9 cellular contexts compared by ENCODE assay signal in the genomic region with DNA sequence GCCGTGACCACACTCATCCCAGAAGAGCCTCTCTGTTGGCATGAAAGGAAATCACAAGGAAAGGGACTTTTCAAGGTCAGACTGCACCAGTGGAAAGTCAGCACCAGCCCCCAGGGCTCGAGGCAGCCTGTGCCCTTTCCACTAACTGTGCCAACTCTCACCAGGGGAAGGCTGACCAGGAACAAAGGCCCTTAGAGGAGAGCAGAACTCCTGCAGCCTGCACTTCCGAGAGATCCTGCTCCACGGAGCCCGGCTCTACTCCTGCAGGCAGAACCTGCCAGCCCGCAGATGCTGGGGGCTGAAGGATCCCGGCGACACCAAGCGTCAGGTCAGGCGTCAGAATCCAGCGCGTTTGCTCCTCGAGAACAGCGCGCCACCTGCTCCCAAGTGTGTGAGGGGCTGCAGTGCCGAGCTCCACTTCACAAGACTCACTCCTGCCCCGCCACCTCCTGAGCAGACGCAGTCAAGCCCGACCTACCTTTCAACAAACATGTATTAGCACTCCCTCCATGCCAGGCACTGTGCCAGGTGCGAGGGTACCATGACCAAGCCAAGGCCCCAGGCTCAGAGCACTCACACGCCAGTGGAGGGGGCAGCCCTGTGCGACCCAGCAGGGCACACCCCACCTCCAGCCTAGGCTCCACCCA. TPM values are rescaled to one million over a fixed set of nuclear protein-coding genes. Genes with fewer than 3 reads are reported as not detected.
A peak's percentile ranks its signal among the peaks of the same experiment; 100 is the strongest.
DNase-seq lines count a peak whose midpoint lies in the region; ATAC-seq, FAIRE-seq and TF ChIP-seq lines count a peak whose summit lies in the region.
"Had no signal": no experiment of that assay in that cellular context is flagged by ENCODE, and none has a peak within 500 bp of the region (broad histone marks: within the 10 kb centered on the region; RNA-seq: fewer than 3 reads in every experiment).

No MANE protein-coding gene starts in this region.

- DNase-seq in Ammon's horn (ENCODE audit: low spot score), result peak; percentile 20
- DNase-seq in activated naive CD8-positive, alpha-beta T cell treated with anti-CD3 and anti-CD28 coated beads, Interleukin-2, amount 50 U/mL, for 24 hours, result no peak
- no peak for DNase-seq in kidney epithelial cell (ENCODE audit: low read depth)
- no peak for DNase-seq in suprapubic skin (ENCODE audit: low spot score in 2 of 2)
- DNase-seq in Kasumi-1 (lab: John Stamatoyannopoulos, UW), result no peak
- no peak for DNase-seq in RCC 7860 (ENCODE audit: low spot score)

- H3K27ac Mint-ChIP-seq in activated naive CD8-positive, alpha-beta T cell treated with anti-CD3 and anti-CD28 coated beads, Interleukin-2, amount 50 U/mL, for 24 hours, result no peak overlapping the region
- H3K27ac Mint-ChIP-seq: activated naive CD4-positive, alpha-beta T cell treated with anti-CD3 and anti-CD28 coated beads, Interleukin-2, amount 50 U/mL, for 24 hours had no signal

- no peak for FAIRE-seq in RCC 7860 (lab: Jason Lieb, UNC)

- peaks cover 14% of the 10 kb centered on the region for H3K27me3 ChIP-seq in kidney epithelial cell (ENCODE audit: control insufficient read depth, insufficient read depth, low read length)
- H3K27me3 ChIP-seq in suprapubic skin, result peaks cover 25% of the 10 kb centered on the region

- H3K4me3 ChIP-seq in kidney epithelial cell (ENCODE audit: low read depth, low read length) (peak overlapping the region; percentile 30), suprapubic skin (peak overlapping the region; percentile 27)

- peak overlapping the region; percentile 60 for H3K27ac ChIP-seq in suprapubic skin

- H3K4me1 ChIP-seq in suprapubic skin, result peaks cover 11% of the 10 kb centered on the region

- H3K36me3 ChIP-seq in kidney epithelial cell (ENCODE audit: control insufficient read depth, insufficient read depth, low read length) (no peaks in the 10 kb centered on the region), suprapubic skin (no peaks in the 10 kb centered on the region)

- no peak overlapping the region for H3K4me3 Mint-ChIP-seq in activated naive CD8-positive, alpha-beta T cell treated with anti-CD3 and anti-CD28 coated beads, Interleukin-2, amount 50 U/mL, for 24 hours

- no peaks in the 10 kb centered on the region for H3K36me3 Mint-ChIP-seq in activated naive CD8-positive, alpha-beta T cell treated with anti-CD3 and anti-CD28 coated beads, Interleukin-2, amount 50 U/mL, for 24 hours (ENCODE audit: low read depth)
- H3K36me3 Mint-ChIP-seq: activated naive CD4-positive, alpha-beta T cell treated with anti-CD3 and anti-CD28 coated beads, Interleukin-2, amount 50 U/mL, for 24 hours had no signal

- H3K4me1 Mint-ChIP-seq in activated naive CD8-positive, alpha-beta T cell treated with anti-CD3 and anti-CD28 coated beads, Interleukin-2, amount 50 U/mL, for 24 hours, result peaks cover 4% of the 10 kb centered on the region

- TF ChIP-seq CTCF in kidney epithelial cell (IDR thresholded peaks at IDR 0.05; ENCODE audit: insufficient read depth, low read length, poor library complexity, severe bottlenecking) (no peak), suprapubic skin (IDR thresholded peaks at IDR 0.05) (no peak)

- TF ChIP-seq EP300 in suprapubic skin (IDR thresholded peaks at IDR 0.05), result no peak

- WGBS in suprapubic skin, result 44% methylated on average over 2 of the region's 22 CpGs

- no peaks in the 10 kb centered on the region for H3K9me3 Mint-ChIP-seq in activated naive CD8-positive, alpha-beta T cell treated with anti-CD3 and anti-CD28 coated beads, Interleukin-2, amount 50 U/mL, for 24 hours
- H3K9me3 Mint-ChIP-seq: activated naive CD4-positive, alpha-beta T cell treated with anti-CD3 and anti-CD28 coated beads, Interleukin-2, amount 50 U/mL, for 24 hours had no signal

- TF ChIP-seq POLR2A in suprapubic skin (IDR thresholded peaks at IDR 0.05), result no peak

- ATAC-seq in GM19438 (IDR thresholded peaks at IDR 0.05; ENCODE audit: low read depth, unreplicated experiment), result peak; percentile 51
- ATAC-seq in HG03520 (IDR thresholded peaks at IDR 0.05; ENCODE audit: unreplicated experiment), result peak; percentile 29
- peak; percentile 58 for ATAC-seq in activated naive CD8-positive, alpha-beta T cell treated with anti-CD3 and anti-CD28 coated beads, Interleukin-2, amount 50 U/mL, for 24 hours

- peaks cover 45% of the 10 kb centered on the region for H3K27me3 Mint-ChIP-seq in activated naive CD8-positive, alpha-beta T cell treated with anti-CD3 and anti-CD28 coated beads, Interleukin-2, amount 50 U/mL, for 24 hours

- no peaks in the 10 kb centered on the region for H3K9me3 ChIP-seq in suprapubic skin

RNA-seq across cellular contexts. Expression of a gene that starts 13.6 kb away (rescaled TPM):
- total RNA-seq in kidney epithelial cell, result not detected in 2 replicates
- total RNA-seq in suprapubic skin, result 1 to 10 TPM in 3 of 4 donors, under 1 TPM in 1; 0.53 to 1.5 (median 1.2) TPM
